In genomic region chr2:124810132-124810531, GRCh38 we compare ENCODE assay signal across 11 cellular contexts.
A peak's percentile ranks its signal among the peaks of the same experiment; 100 is the strongest.
DNase-seq lines count a peak whose midpoint lies in the region; ATAC-seq and TF ChIP-seq lines count a peak whose summit lies in the region.
"Had no signal": no experiment of that assay in that cellular context is flagged by ENCODE, and none has a peak within 500 bp of the region (broad histone marks: within the 10 kb centered on the region; RNA-seq: fewer than 3 reads in every experiment).

No MANE protein-coding gene starts in this region.

- DNase-seq in ELF-1 (ENCODE audit: low read depth, low spot score): peak; percentile 68
- peak; percentile 73 for DNase-seq in NCI-H2171 treated with DMSO at 0.1 percent for 48 hours (lab: John Stamatoyannopoulos, UW)
- peak; percentile 6 for DNase-seq in cerebellar cortex (ENCODE audit: low spot score)
- peak in 1 of 3 donors; percentile 64 for DNase-seq in mucosa of descending colon
- DNase-seq in activated T-cell treated with anti-CD3 and anti-CD28 coated beads, Interleukin-2, amount 50 U/mL, for 1 hour: no peak
- no peak for DNase-seq in tibial artery
- no peak for DNase-seq in KG1 (lab: John Stamatoyannopoulos, UW)
- DNase-seq in activated naive CD4-positive, alpha-beta T cell treated with Interleukin-2 at 50 U/mL for 16 hours: no peak
- DNase-seq: activated B cell treated with CpG ODN at 0.5 μM for 24 hours, HFFc6 had no signal

- no peak overlapping the region for H3K27ac ChIP-seq in tibial artery
- H3K27ac ChIP-seq: thyroid gland had no signal

- no peaks in the 10 kb centered on the region for H3K27me3 ChIP-seq in tibial artery
- H3K27me3 ChIP-seq: thyroid gland had no signal

- TF ChIP-seq CTCF in mucosa of descending colon (IDR thresholded peaks at IDR 0.05) (peak; percentile 19), tibial artery (IDR thresholded peaks at IDR 0.05) (no peak)

- H3K4me1 ChIP-seq in mucosa of descending colon (ENCODE audit: low read depth) (peaks cover 8% of the 10 kb centered on the region), tibial artery (no peaks in the 10 kb centered on the region)
- H3K4me1 ChIP-seq: thyroid gland had no signal

- no peaks in the 10 kb centered on the region for H3K36me3 ChIP-seq in mucosa of descending colon (ENCODE audit: low read depth)
- no peaks in the 10 kb centered on the region for H3K36me3 ChIP-seq in tibial artery
- H3K36me3 ChIP-seq: thyroid gland had no signal

- H3K4me3 ChIP-seq in mucosa of descending colon: no peak overlapping the region
- no peak overlapping the region for H3K4me3 ChIP-seq in tibial artery
- H3K4me3 ChIP-seq: thyroid gland had no signal

- H3K9me3 ChIP-seq in mucosa of descending colon (no peaks in the 10 kb centered on the region), tibial artery (no peaks in the 10 kb centered on the region)
- H3K9me3 ChIP-seq: thyroid gland had no signal

- intact Hi-C loops in mucosa of descending colon (cut with DNase I, micrococcal nuclease): no loop called here
- intact Hi-C loops in tibial artery (cut with DNase I; ENCODE audit: low total_unique reads): no loop called here

- ATAC-seq in mucosa of descending colon: peak; percentile 90

Comparison
In these comparisons a context has a peak if more than half of its experiments do, and no peak if none do; other contexts are left out.
1. DNase-seq: peak in ELF-1 (single experiment), NCI-H2171 treated with DMSO at 0.1 percent for 48 hours (single experiment) and cerebellar cortex (single experiment); none in activated T-cell treated with anti-CD3 and anti-CD28 coated beads, Interleukin-2, amount 50 U/mL, for 1 hour (single experiment), tibial artery (0 of 2), KG1 (single experiment) and activated naive CD4-positive, alpha-beta T cell treated with Interleukin-2 at 50 U/mL for 16 hours (single experiment).